1 cellular context compared by ENCODE assay signal in the genomic region with DNA sequence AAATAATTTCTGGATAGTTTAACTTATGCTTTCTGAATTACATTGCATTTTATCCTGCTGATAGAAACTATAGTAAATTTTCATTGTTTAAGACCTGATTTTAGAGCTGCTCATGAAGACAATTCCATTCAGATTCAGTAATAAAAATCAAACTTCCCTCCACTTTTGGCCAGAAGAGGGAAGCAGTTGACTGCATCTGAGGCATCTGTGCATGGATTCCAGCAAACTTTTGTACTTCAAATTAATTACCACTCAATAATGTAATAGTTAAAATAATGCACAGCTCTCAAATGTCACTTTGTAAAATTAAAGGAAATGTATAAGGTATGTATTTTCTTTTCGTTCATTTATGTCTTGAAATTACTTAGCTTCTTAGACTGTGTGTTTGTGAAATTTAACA.
TF ChIP-seq lines count a peak whose summit lies in the region.

No MANE protein-coding gene starts in this region.

TF ChIP-seq in K562, 482 proteins besides CTCF, POLR2A, EP300 and RAD21 (continued from another document):
- TF ChIP-seq, protein P1, sequence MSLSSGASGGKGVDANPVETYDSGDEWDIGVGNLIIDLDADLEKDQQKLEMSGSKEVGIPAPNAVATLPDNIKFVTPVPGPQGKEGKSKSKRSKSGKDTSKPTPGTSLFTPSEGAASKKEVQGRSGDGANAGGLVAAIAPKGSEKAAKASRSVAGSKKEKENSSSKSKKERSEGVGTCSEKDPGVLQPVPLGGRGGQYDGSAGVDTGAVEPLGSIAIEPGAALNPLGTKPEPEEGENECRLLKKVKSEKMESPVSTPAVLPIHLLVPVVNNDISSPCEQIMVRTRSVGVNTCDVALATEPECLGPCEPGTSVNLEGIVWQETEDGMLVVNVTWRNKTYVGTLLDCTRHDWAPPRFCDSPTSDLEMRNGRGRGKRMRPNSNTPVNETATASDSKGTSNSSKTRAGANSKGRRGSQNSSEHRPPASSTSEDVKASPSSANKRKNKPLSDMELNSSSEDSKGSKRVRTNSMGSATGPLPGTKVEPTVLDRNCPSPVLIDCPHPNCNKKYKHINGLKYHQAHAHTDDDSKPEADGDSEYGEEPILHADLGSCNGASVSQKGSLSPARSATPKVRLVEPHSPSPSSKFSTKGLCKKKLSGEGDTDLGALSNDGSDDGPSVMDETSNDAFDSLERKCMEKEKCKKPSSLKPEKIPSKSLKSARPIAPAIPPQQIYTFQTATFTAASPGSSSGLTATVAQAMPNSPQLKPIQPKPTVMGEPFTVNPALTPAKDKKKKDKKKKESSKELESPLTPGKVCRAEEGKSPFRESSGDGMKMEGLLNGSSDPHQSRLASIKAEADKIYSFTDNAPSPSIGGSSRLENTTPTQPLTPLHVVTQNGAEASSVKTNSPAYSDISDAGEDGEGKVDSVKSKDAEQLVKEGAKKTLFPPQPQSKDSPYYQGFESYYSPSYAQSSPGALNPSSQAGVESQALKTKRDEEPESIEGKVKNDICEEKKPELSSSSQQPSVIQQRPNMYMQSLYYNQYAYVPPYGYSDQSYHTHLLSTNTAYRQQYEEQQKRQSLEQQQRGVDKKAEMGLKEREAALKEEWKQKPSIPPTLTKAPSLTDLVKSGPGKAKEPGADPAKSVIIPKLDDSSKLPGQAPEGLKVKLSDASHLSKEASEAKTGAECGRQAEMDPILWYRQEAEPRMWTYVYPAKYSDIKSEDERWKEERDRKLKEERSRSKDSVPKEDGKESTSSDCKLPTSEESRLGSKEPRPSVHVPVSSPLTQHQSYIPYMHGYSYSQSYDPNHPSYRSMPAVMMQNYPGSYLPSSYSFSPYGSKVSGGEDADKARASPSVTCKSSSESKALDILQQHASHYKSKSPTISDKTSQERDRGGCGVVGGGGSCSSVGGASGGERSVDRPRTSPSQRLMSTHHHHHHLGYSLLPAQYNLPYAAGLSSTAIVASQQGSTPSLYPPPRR (CRISPR knock-in tag; IDR thresholded peaks at IDR 0.05; ENCODE audit: borderline replicate concordance): no peak
- TF ChIP-seq CHCHD3 (CRISPR knock-in tag; IDR thresholded peaks at IDR 0.05): no peak
